15 cellular contexts compared by ENCODE assay signal in the genomic region with DNA sequence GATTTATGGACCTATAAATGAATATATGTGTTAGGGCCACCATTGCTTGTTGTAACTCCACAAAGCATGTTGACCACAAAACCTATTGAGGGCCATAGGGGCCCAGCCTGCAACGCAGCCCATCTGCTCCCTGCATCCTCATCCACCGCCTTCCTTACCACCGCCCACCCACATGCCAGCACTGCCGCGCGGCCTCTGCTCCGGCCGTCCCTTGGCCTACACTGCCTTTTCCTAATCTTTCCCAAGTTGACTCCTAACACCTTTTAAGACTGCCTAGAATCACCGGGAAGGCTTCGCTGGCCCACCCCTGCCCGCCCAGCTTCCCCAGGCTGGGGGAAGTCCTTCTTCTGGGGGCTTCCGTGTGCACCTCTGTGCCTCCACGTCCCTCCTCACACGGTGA. TPM values are rescaled to one million over a fixed set of nuclear protein-coding genes. Genes with fewer than 3 reads are reported as not detected.
DNase-seq lines count a peak whose midpoint lies in the region; ATAC-seq and TF ChIP-seq lines count a peak whose summit lies in the region.
"Had no signal": no experiment of that assay in that cellular context is flagged by ENCODE, and none has a peak within 500 bp of the region (broad histone marks: within the 10 kb centered on the region; RNA-seq: fewer than 3 reads in every experiment).

No MANE protein-coding gene starts in this region.

- H3K4me3 ChIP-seq in right cardiac atrium (ENCODE audit: low read length) (no peak overlapping the region), heart right ventricle (no peak overlapping the region), adipocyte (ENCODE audit: low read length) (no peak overlapping the region), neural progenitor cell (no peak overlapping the region), esophagus squamous epithelium (no peak overlapping the region)
- H3K4me3 ChIP-seq: GM23248, HAP-1, PC-9 had no signal

- peak overlapping the region; percentile 64 for H2AFZ ChIP-seq in neural progenitor cell (replicated peaks)
- H2AFZ ChIP-seq: GM23248, PC-9 had no signal

- H3K36me3 ChIP-seq in heart right ventricle (no peaks in the 10 kb centered on the region), adipocyte (ENCODE audit: control insufficient read depth, insufficient read depth, low read length, severe bottlenecking) (no peaks in the 10 kb centered on the region), neural progenitor cell (no peaks in the 10 kb centered on the region), esophagus squamous epithelium (no peaks in the 10 kb centered on the region)
- H3K36me3 ChIP-seq: HAP-1 had no signal

- H3K9me3 ChIP-seq in right cardiac atrium (ENCODE audit: control insufficient read depth, low read length): no peaks in the 10 kb centered on the region
- H3K9me3 ChIP-seq in heart right ventricle: peaks cover 0 to 6% (median 0%) of the 10 kb centered on the region in 11 donors
- no peaks in the 10 kb centered on the region for H3K9me3 ChIP-seq in adipocyte (ENCODE audit: control insufficient read depth, low read length)
- no peaks in the 10 kb centered on the region for H3K9me3 ChIP-seq in neural progenitor cell (ENCODE audit: low read depth)
- H3K9me3 ChIP-seq in esophagus squamous epithelium: no peaks in the 10 kb centered on the region
- H3K9me3 ChIP-seq: HAP-1 had no signal

- H3K4me2 ChIP-seq in neural progenitor cell: no peak overlapping the region
- H3K4me2 ChIP-seq: KMS-11 had no signal

- H3K9me3 Mint-ChIP-seq in neural progenitor cell: peaks cover 8% of the 10 kb centered on the region

- H3K36me3 Mint-ChIP-seq in neural progenitor cell: peaks cover 2% of the 10 kb centered on the region

- intact Hi-C loops in right cardiac atrium (cut with DNase I): loop anchor here in 2 of 4 donors (5.0 to 10.0 kb wide), 2 partner anchors 424 to 646 kb away; no protein-coding TSS in a partner anchor
- intact Hi-C loops in heart right ventricle (cut with DNase I): loop anchor here in 7 of 10 donors (1.0 to 10.0 kb wide), 8 partner anchors 36 to 649 kb away; no protein-coding TSS in a partner anchor
- intact Hi-C loops in esophagus squamous epithelium (cut with DNase I): loop anchor here (5.0 kb wide), 1 partner anchor 424 kb away; no protein-coding TSS in a partner anchor

- H3K4me3 Mint-ChIP-seq in neural progenitor cell: no peak overlapping the region
- H3K4me3 Mint-ChIP-seq: HFFc6, IgD-negative memory B cell had no signal

- 89% methylated on average over 14 of the region's 14 CpGs for WGBS in right cardiac atrium
- WGBS in heart right ventricle, 2 donors: 91 to 96% methylated on average over 14 of the region's 14 CpGs
- 87 to 88% methylated on average over 12 to 13 of the region's 14 CpGs for WGBS in esophagus squamous epithelium, 2 donors

- no peaks in the 10 kb centered on the region for H3F3A ChIP-seq in neural progenitor cell (ENCODE audit: low read depth)

- H3K4me1 Mint-ChIP-seq in neural progenitor cell: peaks cover 25% of the 10 kb centered on the region

- DNase-seq in right cardiac atrium: peak in 2 of 3 donors; percentile 30 to 48
- DNase-seq in heart right ventricle: no peak
- no peak for DNase-seq in adipocyte (ENCODE audit: low read depth)
- DNase-seq in neural progenitor cell (ENCODE audit: low spot score): no peak
- DNase-seq in esophagus squamous epithelium (lab: John Stamatoyannopoulos, UW): no peak
- no peak for DNase-seq in activated T-cell treated with anti-CD3 and anti-CD28 coated beads for 4 hours
- DNase-seq in cortex of kidney (lab: John Stamatoyannopoulos, UW): no peak
- no peak for DNase-seq in NCI-H1092 (lab: John Stamatoyannopoulos, UW)

- H3K27ac ChIP-seq in right cardiac atrium (ENCODE audit: low read length): no peak overlapping the region
- H3K27ac ChIP-seq in heart right ventricle: no peak overlapping the region
- H3K27ac ChIP-seq in neural progenitor cell: no peak overlapping the region
- no peak overlapping the region for H3K27ac ChIP-seq in esophagus squamous epithelium
- H3K27ac ChIP-seq: 22Rv1, GM23248, KMS-11, PC-9 had no signal

- H4K20me1 ChIP-seq in neural progenitor cell (ENCODE audit: low read depth): no peaks in the 10 kb centered on the region

- H3K9ac ChIP-seq in adipocyte (ENCODE audit: low read length) (peak overlapping the region; percentile 49), neural progenitor cell (no peak overlapping the region)
- H3K9ac ChIP-seq: GM23248, KMS-11 had no signal

- no peak for TF ChIP-seq POLR2A in esophagus squamous epithelium (IDR thresholded peaks at IDR 0.05)

- H3K4me1 ChIP-seq in right cardiac atrium (ENCODE audit: control insufficient read depth, insufficient read depth, low read length) (peaks cover 4% of the 10 kb centered on the region), heart right ventricle (peaks cover 0 to 27% (median 16%) of the 10 kb centered on the region in 9 donors), adipocyte (ENCODE audit: control insufficient read depth, insufficient read depth, low read length) (peaks cover 31% of the 10 kb centered on the region), neural progenitor cell (peaks cover 8% of the 10 kb centered on the region), esophagus squamous epithelium (peaks cover 0 to 24% (median 4%) of the 10 kb centered on the region in 3 donors)
- H3K4me1 ChIP-seq: HAP-1 had no signal

- H3K27me3 ChIP-seq in right cardiac atrium (ENCODE audit: control insufficient read depth, insufficient read depth): no peaks in the 10 kb centered on the region
- no peaks in the 10 kb centered on the region for H3K27me3 ChIP-seq in heart right ventricle
- H3K27me3 ChIP-seq in adipocyte (replicated peaks; ENCODE audit: control insufficient read depth, insufficient read depth, low read length): no peaks in the 10 kb centered on the region
- H3K27me3 ChIP-seq in neural progenitor cell: peaks cover 6% of the 10 kb centered on the region
- no peaks in the 10 kb centered on the region for H3K27me3 ChIP-seq in esophagus squamous epithelium

- peaks cover 2% of the 10 kb centered on the region for H3K27me3 Mint-ChIP-seq in neural progenitor cell (ENCODE audit: insufficient read depth, low read depth)
- H3K27me3 Mint-ChIP-seq: IgD-negative memory B cell had no signal

- TF ChIP-seq CTCF in heart right ventricle (IDR thresholded peaks at IDR 0.05): no peak
- TF ChIP-seq CTCF in neural progenitor cell (IDR thresholded peaks at IDR 0.05): no peak
- no peak for TF ChIP-seq CTCF in esophagus squamous epithelium (IDR thresholded peaks at IDR 0.05)

- ATAC-seq in right cardiac atrium: no peak
- ATAC-seq in heart right ventricle: no peak

- H3K27ac Mint-ChIP-seq in neural progenitor cell: no peak overlapping the region
- H3K27ac Mint-ChIP-seq: HFFc6 had no signal

- H3K79me2 ChIP-seq in neural progenitor cell (ENCODE audit: low read depth): no peaks in the 10 kb centered on the region

RNA-seq across cellular contexts. Expression of gene SNX19, which starts 55.0 kb away (rescaled TPM):
- total RNA-seq in right cardiac atrium (10 to 100 TPM; 39.0 to 59.5 (median 50.1) TPM), heart right ventricle (10 to 100 TPM; 37.1 to 60.9 (median 54.5) TPM), neural progenitor cell (ENCODE audit: low replicate concordance) (32.8 and 33.4 TPM in 2 replicates), esophagus squamous epithelium (10 to 100 TPM; 38.0 to 75.0 (median 52.1) TPM)
- polyA plus RNA-seq in right cardiac atrium (17.3 TPM), heart right ventricle (10 to 100 TPM; 10.4 to 16.2 TPM)

Comparison
In these comparisons a context has a peak if more than half of its experiments do, and no peak if none do; other contexts are left out.
1. DNase-seq: peak in right cardiac atrium (2 of 3); none in heart right ventricle (0 of 2), adipocyte (single experiment), neural progenitor cell (single experiment), esophagus squamous epithelium (single experiment), activated T-cell treated with anti-CD3 and anti-CD28 coated beads for 4 hours (single experiment), cortex of kidney (single experiment) and NCI-H1092 (single experiment).